Comparison of ENCODE assay signal across 9 cellular contexts in genomic region chr2:197813093-197813787, GRCh38. TPM values are rescaled to one million over a fixed set of nuclear protein-coding genes. Genes with fewer than 3 reads are reported as not detected.
A peak's percentile ranks its signal among the peaks of the same experiment; 100 is the strongest.
DNase-seq lines count a peak whose midpoint lies in the region; ATAC-seq and TF ChIP-seq lines count a peak whose summit lies in the region.
"Had no signal": no experiment of that assay in that cellular context is flagged by ENCODE, and none has a peak within 500 bp of the region (broad histone marks: within the 10 kb centered on the region; RNA-seq: fewer than 3 reads in every experiment).

No MANE protein-coding gene starts in this region.

- H3K4me1 ChIP-seq in HAP-1 (no peaks in the 10 kb centered on the region), Peyer's patch (no peaks in the 10 kb centered on the region)

- no peak overlapping the region for H3K4me3 ChIP-seq in HAP-1
- H3K4me3 ChIP-seq in Peyer's patch, result no peak overlapping the region
- H3K4me3 ChIP-seq in fibroblast of pulmonary artery (replicated peaks; ENCODE audit: low read depth, low read length), result no peak overlapping the region

- no peak for TF ChIP-seq POLR2A in Peyer's patch (IDR thresholded peaks at IDR 0.05)

- H3K36me3 ChIP-seq in HAP-1 (replicated peaks) (no peaks in the 10 kb centered on the region), Peyer's patch (no peaks in the 10 kb centered on the region)

- peaks cover 32% of the 10 kb centered on the region for H3K27me3 ChIP-seq in HAP-1 (ENCODE audit: low read depth)
- H3K27me3 ChIP-seq in Peyer's patch, result no peaks in the 10 kb centered on the region

- H3K9me3 ChIP-seq in HAP-1 (no peaks in the 10 kb centered on the region), Peyer's patch (no peaks in the 10 kb centered on the region)

- in situ Hi-C loops in HAP-1 (cut with MboI; ENCODE audit: low sequenced_read_pairs), result no loop called here

- ATAC-seq in HG02938 (IDR thresholded peaks at IDR 0.05; ENCODE audit: unreplicated experiment), result no peak

- H3K27ac ChIP-seq in Peyer's patch, result no peak overlapping the region

- DNase-seq in DMS53 treated with DMSO at 0.1 percent for 48 hours (lab: John Stamatoyannopoulos, UW; ENCODE audit: unreplicated experiment), result peak; percentile 24
- peak; percentile 13 to 15 for DNase-seq in HAP-1 (ENCODE audit: low spot score in 2 of 2)
- DNase-seq in Peyer's patch, result no peak
- peak; percentile 59 for DNase-seq in fibroblast of pulmonary artery (ENCODE audit: low read depth)
- peak; percentile 15 for DNase-seq in stromal cell of bone marrow (ENCODE audit: low read depth)
- no peak for DNase-seq in activated CD8-positive, alpha-beta memory T cell treated with anti-CD3 and anti-CD28 coated beads, Interleukin-2, amount 50 U/mL, for 48 hours
- DNase-seq in NCI-H128 (lab: John Stamatoyannopoulos, UW; ENCODE audit: unreplicated experiment), result no peak
- DNase-seq: left cardiac atrium had no signal

- peak in 5 of 6 experiments; percentile 6 to 40 (median 36) for TF ChIP-seq CTCF in Peyer's patch (IDR thresholded peaks at IDR 0.05)
- TF ChIP-seq CTCF in fibroblast of pulmonary artery (IDR thresholded peaks at IDR 0.05; ENCODE audit: low read length, missing control alignments), result peak; percentile 63

RNA-seq across cellular contexts. Expression of gene PLCL1, which starts 8.8 kb away (rescaled TPM):
- total RNA-seq in Peyer's patch, result 1 to 10 TPM in 3 of 4 donors, not detected in 1; 1.9 to 5.8 (median 2.8) TPM

RNA-seq across cellular contexts. Expression of gene BOLL, which starts 28.1 kb away (rescaled TPM):
- total RNA-seq in Peyer's patch, result not detected
- total RNA-seq: left cardiac atrium had no signal

Comparison
In these comparisons a context has a peak if more than half of its experiments do, and no peak if none do; other contexts are left out.
1. DNase-seq: peak in DMS53 treated with DMSO at 0.1 percent for 48 hours (single experiment), HAP-1 (2 of 2), fibroblast of pulmonary artery (single experiment) and stromal cell of bone marrow (single experiment); none in Peyer's patch (0 of 3), activated CD8-positive, alpha-beta memory T cell treated with anti-CD3 and anti-CD28 coated beads, Interleukin-2, amount 50 U/mL, for 48 hours (single experiment) and NCI-H128 (single experiment).